27 cellular contexts compared by ENCODE assay signal in genomic region chr12:15485466-15485865, GRCh38.
"Had no signal": no experiment of that assay in that cellular context is flagged by ENCODE, and none has a peak within 500 bp of the region (broad histone marks: within the 10 kb centered on the region; RNA-seq: fewer than 3 reads in every experiment).

No MANE protein-coding gene starts in this region.

- H3K27me3 ChIP-seq: neural progenitor cell, ovary, right lobe of liver, sigmoid colon, thyroid gland, tibial nerve, upper lobe of left lung, uterus had no signal

- ATAC-seq: naive thymus-derived CD8-positive, alpha-beta T cell; natural killer cell treated with Interleukin-12 subunit alpha and Interleukin-12 subunit beta and Interleukin-15 and Interleukin-18, amount 100 ng/mL, for 72 hours; psoas muscle; right cardiac atrium; right lobe of liver; stimulated activated effector memory CD8-positive, alpha-beta T cell treated with anti-CD3 and anti-CD28 coated beads, Interleukin-12 subunit alpha, Interleukin-12 subunit beta, amount 100 ng/mL, for 72 hours; stimulated activated naive B cell treated with anti-CD40 and anti-IgM and Interleukin-4, amounts not matched to agents 10 μg/mL and 1 μg/mL and 100 μg/mL, for 72 hours had no signal

- H3K4me2 ChIP-seq: neural progenitor cell had no signal

- H3K9me3 ChIP-seq: ovary, psoas muscle, sigmoid colon, stomach, thoracic aorta, thyroid gland, tibial nerve, upper lobe of left lung, uterus had no signal

- H3K9ac ChIP-seq: neural progenitor cell, parathyroid adenoma had no signal

- H3K4me3 ChIP-seq: neural progenitor cell, ovary, psoas muscle, right lobe of liver, sigmoid colon, skin epidermis, stomach, thoracic aorta, thyroid gland, tibial nerve, upper lobe of left lung, uterus had no signal

- H3K27ac ChIP-seq: neural progenitor cell, ovary, parathyroid adenoma, psoas muscle, right lobe of liver, sigmoid colon, skin epidermis, stomach, thoracic aorta, thyroid gland, tibial nerve, upper lobe of left lung, uterus had no signal

- H2AFZ ChIP-seq: neural progenitor cell, parathyroid adenoma had no signal

- H3K36me3 ChIP-seq: neural progenitor cell, ovary, right lobe of liver, sigmoid colon, stomach, thoracic aorta, thyroid gland, tibial nerve, upper lobe of left lung, uterus had no signal

- H3K4me1 ChIP-seq: neural progenitor cell, parathyroid adenoma, psoas muscle, right lobe of liver, sigmoid colon, stomach, thyroid gland, tibial nerve, upper lobe of left lung, uterus had no signal

- DNase-seq: naive B cell; naive thymus-derived CD8-positive, alpha-beta T cell; occipital lobe; ovary; posterior cingulate gyrus; psoas muscle; right cardiac atrium; right lobe of liver; sigmoid colon; stimulated activated CD4-positive, alpha-beta T cell treated with anti-CD3 and anti-CD28 coated beads, Interleukin-15, amount 100 ng/mL, for 24 hours; stimulated activated CD4-positive, alpha-beta T cell treated with anti-CD3 and anti-CD28 coated beads, Interleukin-2, amount 100 ng/mL, for 24 hours; stimulated activated CD4-positive, alpha-beta T cell treated with anti-CD3 and anti-CD28 coated beads, Interleukin-2, amount 100 ng/mL, for 48 hours; stimulated activated CD4-positive, alpha-beta T cell treated with anti-CD3 and anti-CD28 coated beads, Interleukin-4, amount 100 ng/mL, for 24 hours; stimulated activated naive B cell treated with anti-CD40 and anti-IgM and Interleukin-4, amounts not matched to agents 10 μg/mL and 1 μg/mL and 100 μg/mL, for 72 hours; stimulated activated naive CD4-positive, alpha-beta T cell treated with Interleukin-2 at 50 U/mL for 16 hours; stomach; thyroid gland; trophoblast cell; upper lobe of left lung; uterus had no signal

- H3K79me2 ChIP-seq: parathyroid adenoma had no signal
